8 cellular contexts compared by ENCODE assay signal in the genomic region with DNA sequence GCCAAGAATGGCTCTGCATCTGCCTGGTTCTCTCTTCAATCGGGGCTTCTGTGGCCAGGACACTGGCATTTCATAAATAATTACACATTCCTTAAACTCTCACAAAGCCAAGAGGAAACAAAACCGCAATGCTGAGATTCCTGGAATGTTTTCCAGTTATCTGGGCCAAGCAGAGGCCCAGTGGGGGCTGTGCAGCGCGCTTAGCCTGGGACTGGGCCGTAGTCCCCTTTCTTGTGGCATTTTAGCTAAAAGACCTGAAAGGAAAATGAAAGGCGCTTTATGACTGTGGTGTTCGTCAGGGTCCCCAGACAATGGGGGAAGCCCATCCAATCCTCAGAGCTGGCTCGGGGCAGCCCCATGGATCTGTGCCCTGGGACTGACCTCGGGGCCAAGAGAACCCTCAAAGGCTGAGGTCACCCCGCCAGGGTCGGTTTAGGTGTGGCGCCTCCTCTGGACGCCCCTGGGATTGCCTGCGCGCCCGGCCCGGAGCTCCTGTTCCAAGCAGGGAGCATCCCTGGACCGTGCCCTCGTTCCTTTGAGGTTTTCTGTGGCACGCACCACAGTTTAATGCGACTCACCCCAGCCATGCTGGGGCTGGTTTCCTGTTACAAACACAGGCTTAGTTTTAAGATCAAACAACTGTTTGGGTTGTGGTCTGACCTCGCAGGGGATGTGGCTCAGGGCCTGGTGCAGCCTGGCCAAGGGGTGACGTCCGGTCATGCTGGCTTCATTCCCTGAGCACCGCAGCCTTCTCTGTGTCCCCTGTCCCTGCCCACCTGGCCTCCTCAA. TPM values are rescaled to one million over a fixed set of nuclear protein-coding genes. Genes with fewer than 3 reads are reported as not detected.
DNase-seq lines count a peak whose midpoint lies in the region; ATAC-seq, FAIRE-seq and TF ChIP-seq lines count a peak whose summit lies in the region.

No MANE protein-coding gene starts in this region.

- ATAC-seq in HG03432 (IDR thresholded peaks at IDR 0.05; ENCODE audit: unreplicated experiment) (peak; percentile 77), foreskin keratinocyte (no peak), sciatic nerve (peak; percentile 79)

- peak; percentile 77 for DNase-seq in BJ (ENCODE audit: low read depth)
- peak; percentile 31 for DNase-seq in GM19239 (ENCODE audit: insufficient read length, low spot score)
- peak; percentile 76 for DNase-seq in activated CD4-positive, alpha-beta memory T cell treated with anti-CD3 and anti-CD28 coated beads, Interleukin-2, amount 10 ng/mL, durations not matched to agents 7 days and 5 days
- DNase-seq in foreskin keratinocyte = no peak
- DNase-seq in sciatic nerve (ENCODE audit: low spot score) = peak; percentile 59
- no peak for DNase-seq in CD14-positive monocyte (ENCODE audit: low spot score)
- no peak for DNase-seq in NCI-H82 treated with DMSO at 0.1 percent for 48 hours (lab: John Stamatoyannopoulos, UW; ENCODE audit: unreplicated experiment)

- no peak overlapping the region for H3K4me3 ChIP-seq in BJ (ENCODE audit: low read depth, low read length)

- H3K9me3 Mint-ChIP-seq in activated CD4-positive, alpha-beta memory T cell treated with anti-CD3 and anti-CD28 coated beads, Interleukin-2, amount 10 ng/mL, durations not matched to agents 7 days and 5 days = no peaks in the 10 kb centered on the region
- peaks cover 0 to 2% (median 0%) of the 10 kb centered on the region in 7 donors for H3K9me3 Mint-ChIP-seq in CD14-positive monocyte

- H3K36me3 Mint-ChIP-seq in activated CD4-positive, alpha-beta memory T cell treated with anti-CD3 and anti-CD28 coated beads, Interleukin-2, amount 10 ng/mL, durations not matched to agents 7 days and 5 days (ENCODE audit: low read depth) = no peaks in the 10 kb centered on the region
- H3K36me3 Mint-ChIP-seq in CD14-positive monocyte = no peaks in the 10 kb centered on the region

- peaks cover 40% of the 10 kb centered on the region for H3K4me1 Mint-ChIP-seq in activated CD4-positive, alpha-beta memory T cell treated with anti-CD3 and anti-CD28 coated beads, Interleukin-2, amount 10 ng/mL, durations not matched to agents 7 days and 5 days
- H3K4me1 Mint-ChIP-seq in CD14-positive monocyte = no peaks in the 10 kb centered on the region

- no peaks in the 10 kb centered on the region for H3K4me1 ChIP-seq in foreskin keratinocyte

- POLR2A ChIA-PET in BJ (lab: Charles Lee) = interaction anchor here (0.6 kb wide), 1 partner anchor 789 kb away, joined by 3 read pairs; no protein-coding TSS in a partner anchor
- POLR2A ChIA-PET in activated CD4-positive, alpha-beta memory T cell treated with anti-CD3 and anti-CD28 coated beads, Interleukin-2, amount 10 ng/mL, durations not matched to agents 7 days and 5 days (lab: Charles Lee) = interaction anchor here (0.8 to 1.4 kb wide), 5 partner anchors 8 to 52 kb away, joined by 3 to 4 read pairs (median 3); partner anchors contain the start of gene NKD2

- H3K36me3 ChIP-seq in BJ (ENCODE audit: control insufficient read depth, insufficient read depth, low read length) = no peaks in the 10 kb centered on the region

- H3K27me3 Mint-ChIP-seq in activated CD4-positive, alpha-beta memory T cell treated with anti-CD3 and anti-CD28 coated beads, Interleukin-2, amount 10 ng/mL, durations not matched to agents 7 days and 5 days = peaks cover 27% of the 10 kb centered on the region
- H3K27me3 Mint-ChIP-seq in CD14-positive monocyte (ENCODE audit: low read depth in 3 of 3) = peaks cover 8 to 25% (median 22%) of the 10 kb centered on the region in 3 donors

- no peak overlapping the region for H3K27ac ChIP-seq in foreskin keratinocyte

- intact Hi-C loops in sciatic nerve (cut with DNase I) (no loop called here), CD14-positive monocyte (cut with micrococcal nuclease) (no loop called here)

- CTCF ChIA-PET in BJ (lab: Yijun Ruan, JAX) = interaction anchor here (0.6 to 2.8 kb wide), 17 partner anchors 9 to 842 kb away, joined by 3 to 12 read pairs (median 4); no protein-coding TSS in a partner anchor
- CTCF ChIA-PET in activated CD4-positive, alpha-beta memory T cell treated with anti-CD3 and anti-CD28 coated beads, Interleukin-2, amount 10 ng/mL, durations not matched to agents 7 days and 5 days (lab: Charles Lee) = interaction anchor here (1.1 kb wide), 1 partner anchor 176 kb away, joined by 3 read pairs; no protein-coding TSS in a partner anchor

- no peak overlapping the region for H3K4me3 Mint-ChIP-seq in activated CD4-positive, alpha-beta memory T cell treated with anti-CD3 and anti-CD28 coated beads, Interleukin-2, amount 10 ng/mL, durations not matched to agents 7 days and 5 days
- H3K4me3 Mint-ChIP-seq in CD14-positive monocyte = peak overlapping the region in 1 of 2 donors; percentile 39

- no peak overlapping the region for H3K27ac Mint-ChIP-seq in activated CD4-positive, alpha-beta memory T cell treated with anti-CD3 and anti-CD28 coated beads, Interleukin-2, amount 10 ng/mL, durations not matched to agents 7 days and 5 days
- H3K27ac Mint-ChIP-seq in CD14-positive monocyte = no peak overlapping the region

- peak; percentile 71 for TF ChIP-seq CTCF in BJ (IDR thresholded peaks at IDR 0.05; ENCODE audit: insufficient read depth, low read depth, low read length)
- peak; percentile 7 for TF ChIP-seq CTCF in foreskin keratinocyte (conservative IDR thresholded peaks at IDR 0.05)
- no peak for TF ChIP-seq CTCF in CD14-positive monocyte (IDR thresholded peaks at IDR 0.05)

- H3K27me3 ChIP-seq in BJ (ENCODE audit: control insufficient read depth, insufficient read depth, low read length) (peaks cover 34% of the 10 kb centered on the region), foreskin keratinocyte (peaks cover 3% of the 10 kb centered on the region)

- FAIRE-seq in GM19239 (lab: Jason Lieb, UNC) = no peak

RNA-seq across cellular contexts. Expression of gene NKD2, which starts 51.5 kb away (rescaled TPM):
- not detected in 2 replicates for polyA plus RNA-seq in BJ (2011; rRNA removed)
- polyA minus RNA-seq in BJ (2011; rRNA and poly(A)+ RNA removed) = not detected in 2 replicates
- 1 to 10 TPM; 3.6 to 3.7 TPM for total RNA-seq in activated CD4-positive, alpha-beta memory T cell treated with anti-CD3 and anti-CD28 coated beads, Interleukin-2, amount 10 ng/mL, durations not matched to agents 7 days and 5 days
- 0.11 TPM in 1 of 2 replicates, not detected in the other for total RNA-seq in foreskin keratinocyte
- not detected in 2 replicates for polyA plus RNA-seq in foreskin keratinocyte
- 0.89 TPM for total RNA-seq in sciatic nerve
- not detected for polyA plus RNA-seq in CD14-positive monocyte

Comparison
In these comparisons a context has a peak if more than half of its experiments do, and no peak if none do; other contexts are left out.
1. DNase-seq: peak in BJ (single experiment), GM19239 (single experiment), activated CD4-positive, alpha-beta memory T cell treated with anti-CD3 and anti-CD28 coated beads, Interleukin-2, amount 10 ng/mL, durations not matched to agents 7 days and 5 days (single experiment) and sciatic nerve (single experiment); none in foreskin keratinocyte (0 of 2), CD14-positive monocyte (single experiment) and NCI-H82 treated with DMSO at 0.1 percent for 48 hours (single experiment).